10 cellular contexts compared by ENCODE assay signal in genomic region chr9:137280478-137281344, GRCh38. TPM values are rescaled to one million over a fixed set of nuclear protein-coding genes. Genes with fewer than 3 reads are reported as not detected.
DNase-seq lines count a peak whose midpoint lies in the region; ATAC-seq, FAIRE-seq and TF ChIP-seq lines count a peak whose summit lies in the region.
"Had no signal": no experiment of that assay in that cellular context is flagged by ENCODE, and none has a peak within 500 bp of the region (broad histone marks: within the 10 kb centered on the region; RNA-seq: fewer than 3 reads in every experiment).

No MANE protein-coding gene starts in this region.

- no peak for FAIRE-seq in bronchial epithelial cell (lab: Jason Lieb, UNC)
- FAIRE-seq: GM12891 had no signal

- H3K36me3 Mint-ChIP-seq in stimulated activated memory B cell treated with anti-CD40 and anti-IgM and Interleukin-4, amounts not matched to agents 10 μg/mL and 1 μg/mL and 100 μg/mL, for 72 hours = no peaks in the 10 kb centered on the region
- H3K36me3 Mint-ChIP-seq in CD8-positive, alpha-beta T cell = no peaks in the 10 kb centered on the region

- no peaks in the 10 kb centered on the region for H3K27me3 ChIP-seq in bronchial epithelial cell (ENCODE audit: control insufficient read depth, insufficient read depth, low read length)
- H3K27me3 ChIP-seq in iPS-20b (ENCODE audit: insufficient read depth, low read length) = peaks cover 52% of the 10 kb centered on the region; the same call in 1 of the 2 replicates
- H3K27me3 ChIP-seq in CD8-positive, alpha-beta T cell (ENCODE audit: insufficient read depth, low read length) = peaks cover 3% of the 10 kb centered on the region
- H3K27me3 ChIP-seq in thyroid gland = no peaks in the 10 kb centered on the region

- H3K4me1 ChIP-seq in iPS-20b (ENCODE audit: insufficient read depth, low read length) (peaks cover 14% of the 10 kb centered on the region), thyroid gland (peaks cover 22 to 28% of the 10 kb centered on the region in 2 donors)
- peaks cover 17% of the 10 kb centered on the region for H3K4me1 ChIP-seq in CD8-positive, alpha-beta T cell (ENCODE audit: insufficient read depth, low read length)

- H3K36me3 ChIP-seq in bronchial epithelial cell (ENCODE audit: control insufficient read depth, insufficient read depth, low read length) (peaks cover 20% of the 10 kb centered on the region), iPS-20b (ENCODE audit: insufficient read depth, low read depth, low read length) (no peaks in the 10 kb centered on the region), thyroid gland (no peaks in the 10 kb centered on the region)
- H3K36me3 ChIP-seq in CD8-positive, alpha-beta T cell (ENCODE audit: insufficient read depth, low read length) = no peaks in the 10 kb centered on the region

- H3K4me1 Mint-ChIP-seq in stimulated activated memory B cell treated with anti-CD40 and anti-IgM and Interleukin-4, amounts not matched to agents 10 μg/mL and 1 μg/mL and 100 μg/mL, for 72 hours = peaks cover 33% of the 10 kb centered on the region
- H3K4me1 Mint-ChIP-seq in CD8-positive, alpha-beta T cell (ENCODE audit: low read depth) = peaks cover 4% of the 10 kb centered on the region

- 62 to 70% methylated on average over 52 to 72 of the region's 85 CpGs for WGBS in thyroid gland, 2 donors

- CTCF ChIA-PET in CD8-positive, alpha-beta T cell (lab: Charles Lee) = interaction anchor here (1.5 kb wide), 1 partner anchor 44 kb away, joined by 4 read pairs; no protein-coding TSS in a partner anchor

- intact Hi-C loops in CD8-positive, alpha-beta T cell (cut with DNase I, micrococcal nuclease) = no loop called here
- intact Hi-C loops in thyroid gland (cut with DNase I) = no loop called here

- no peak overlapping the region for H3K4me3 Mint-ChIP-seq in stimulated activated memory B cell treated with anti-CD40 and anti-IgM and Interleukin-4, amounts not matched to agents 10 μg/mL and 1 μg/mL and 100 μg/mL, for 72 hours
- H3K4me3 Mint-ChIP-seq in CD8-positive, alpha-beta T cell = no peak overlapping the region

- no peaks in the 10 kb centered on the region for H3K9me3 Mint-ChIP-seq in stimulated activated memory B cell treated with anti-CD40 and anti-IgM and Interleukin-4, amounts not matched to agents 10 μg/mL and 1 μg/mL and 100 μg/mL, for 72 hours
- no peaks in the 10 kb centered on the region for H3K9me3 Mint-ChIP-seq in CD8-positive, alpha-beta T cell

- peak; percentile 25 for TF ChIP-seq CTCF in bronchial epithelial cell (IDR thresholded peaks at IDR 0.05; ENCODE audit: insufficient read depth, low read length, severe bottlenecking)
- TF ChIP-seq CTCF in CD8-positive, alpha-beta T cell (IDR thresholded peaks at IDR 0.05) = no peak
- TF ChIP-seq CTCF in thyroid gland (IDR thresholded peaks at IDR 0.05) = no peak

- H3K9me3 ChIP-seq in iPS-20b (ENCODE audit: insufficient read depth, low read depth, low read length) = no peaks in the 10 kb centered on the region
- no peaks in the 10 kb centered on the region for H3K9me3 ChIP-seq in CD8-positive, alpha-beta T cell (ENCODE audit: low read length)
- no peaks in the 10 kb centered on the region for H3K9me3 ChIP-seq in thyroid gland

- H3K27ac ChIP-seq in iPS-20b (ENCODE audit: low read length) = no peak overlapping the region
- H3K27ac ChIP-seq in CD8-positive, alpha-beta T cell (ENCODE audit: low read depth, low read length) = no peak overlapping the region
- H3K27ac ChIP-seq in thyroid gland = no peak overlapping the region

- H3K4me3 ChIP-seq in bronchial epithelial cell (ENCODE audit: low read depth, low read length) (no peak overlapping the region), iPS-20b (ENCODE audit: low read length) (peak overlapping the region; percentile 55; the same call in 1 of the 2 replicates), thyroid gland (replicated peaks in 1 of 3) (no peak overlapping the region)
- H3K4me3 ChIP-seq in CD8-positive, alpha-beta T cell (ENCODE audit: low read depth, low read length) = no peak overlapping the region

- no peak overlapping the region for H3K9ac ChIP-seq in iPS-20b (ENCODE audit: low read depth, low read length)

- ATAC-seq in stimulated activated memory B cell treated with anti-CD40 and anti-IgM and Interleukin-4, amounts not matched to agents 10 μg/mL and 1 μg/mL and 100 μg/mL, for 72 hours = peak; percentile 25
- no peak for ATAC-seq in CD8-positive, alpha-beta T cell
- no peak for ATAC-seq in HG03571 (IDR thresholded peaks at IDR 0.05; ENCODE audit: unreplicated experiment)

- TF ChIP-seq POLR2A in thyroid gland (IDR thresholded peaks at IDR 0.05) = no peak

- POLR2A ChIA-PET in CD8-positive, alpha-beta T cell (lab: Charles Lee) = no interaction called here

- H3K27ac Mint-ChIP-seq in stimulated activated memory B cell treated with anti-CD40 and anti-IgM and Interleukin-4, amounts not matched to agents 10 μg/mL and 1 μg/mL and 100 μg/mL, for 72 hours = no peak overlapping the region
- no peak overlapping the region for H3K27ac Mint-ChIP-seq in CD8-positive, alpha-beta T cell

- DNase-seq in NCI-H82 (lab: John Stamatoyannopoulos, UW) (peak; percentile 55), NCI-H82 treated with DMSO at 0.1 percent for 48 hours (lab: John Stamatoyannopoulos, UW; ENCODE audit: unreplicated experiment) (no peak), bronchial epithelial cell (ENCODE audit: low read depth) (no peak), thyroid gland (no peak)
- no peak for DNase-seq in CD8-positive, alpha-beta T cell
- DNase-seq: 8988T had no signal

- no peaks in the 10 kb centered on the region for H3K27me3 Mint-ChIP-seq in stimulated activated memory B cell treated with anti-CD40 and anti-IgM and Interleukin-4, amounts not matched to agents 10 μg/mL and 1 μg/mL and 100 μg/mL, for 72 hours
- H3K27me3 Mint-ChIP-seq in CD8-positive, alpha-beta T cell (ENCODE audit: low read depth) = peaks cover 20% of the 10 kb centered on the region

RNA-seq across cellular contexts. Expression of gene TOR4A, which starts 3.2 kb away (rescaled TPM):
- 18.7 and 25.0 TPM in 2 replicates for total RNA-seq in bronchial epithelial cell
- under 1 TPM; 0.22 to 0.42 TPM for total RNA-seq in CD8-positive, alpha-beta T cell
- 10 to 100 TPM; 10.8 to 14.7 (median 12.0) TPM for total RNA-seq in thyroid gland

RNA-seq across cellular contexts. Expression of gene NRARP, which starts 21.4 kb away (rescaled TPM):
- 3.4 and 14.5 TPM in 2 replicates for total RNA-seq in bronchial epithelial cell
- 1 to 10 TPM in 1 of 2 experiments, under 1 TPM in 1; 1.00 to 1.5 TPM for total RNA-seq in CD8-positive, alpha-beta T cell
- 10 to 100 TPM in 1 of 4 donors, 1 to 10 TPM in 3; 1.8 to 10.2 (median 6.8) TPM for total RNA-seq in thyroid gland

RNA-seq across cellular contexts. Expression of gene NELFB, which starts 25.6 kb away (rescaled TPM):
- total RNA-seq in bronchial epithelial cell = 59.8 and 67.9 TPM in 2 replicates
- 10 to 100 TPM; 17.1 to 17.6 TPM for total RNA-seq in CD8-positive, alpha-beta T cell
- total RNA-seq in thyroid gland = 10 to 100 TPM; 29.8 to 39.1 (median 32.4) TPM

RNA-seq across cellular contexts. Expression of gene STPG3, which starts 29.6 kb away (rescaled TPM):
- not detected in 2 replicates for total RNA-seq in bronchial epithelial cell
- total RNA-seq in CD8-positive, alpha-beta T cell = under 1 TPM in 1 of 2 experiments, not detected in 1; 0.30 TPM
- total RNA-seq in thyroid gland = not detected

RNA-seq across cellular contexts. Expression of gene TUBB4B, which starts 39.6 kb away (rescaled TPM):
- 82.7 and 193 TPM in 2 replicates for total RNA-seq in bronchial epithelial cell
- 100 to 1,000 TPM; 114 to 120 TPM for total RNA-seq in CD8-positive, alpha-beta T cell
- total RNA-seq in thyroid gland = 100 to 1,000 TPM; 181 to 757 (median 487) TPM

Comparison
In these comparisons a context has a peak if more than half of its experiments do, and no peak if none do; other contexts are left out.
1. RNA of gene TOR4A, which starts 3.2 kb away (total RNA-seq): 18.7 to 25.0 TPM in bronchial epithelial cell and 10.8 to 14.7 TPM in thyroid gland; 0.22 to 0.42 TPM in CD8-positive, alpha-beta T cell; every median in the first group is over 4 times any median in the second.